11 cellular contexts compared by ENCODE assay signal in genomic region chr18:32974421-32975165, GRCh38.
DNase-seq lines count a peak whose midpoint lies in the region; ATAC-seq, FAIRE-seq and TF ChIP-seq lines count a peak whose summit lies in the region.
"Had no signal": no experiment of that assay in that cellular context is flagged by ENCODE, and none has a peak within 500 bp of the region (broad histone marks: within the 10 kb centered on the region; RNA-seq: fewer than 3 reads in every experiment).

No MANE protein-coding gene starts in this region.

- DNase-seq in GM13977 (ENCODE audit: low spot score) (peak; percentile 2), GM12878 (ENCODE audit: low read depth, low spot score) (no peak), superior temporal gyrus (ENCODE audit: extremely low spot score) (no peak), OCI-M2 (lab: John Stamatoyannopoulos, UW; ENCODE audit: unreplicated experiment) (no peak), brain microvascular endothelial cell (no peak)
- DNase-seq in stimulated activated CD4-positive, alpha-beta T cell treated with anti-CD3 and anti-CD28 coated beads, Interleukin-4, amount 100 ng/mL, for 24 hours, result no peak
- DNase-seq: CD8-positive, alpha-beta T cell; T-helper 17 cell; upper lobe of right lung had no signal

- intact Hi-C loops in GM12878 (cut with micrococcal nuclease; ENCODE audit: unreplicated experiment), result no loop called here

- H3K4me3 ChIP-seq in GM12878 (no peak overlapping the region), brain microvascular endothelial cell (ENCODE audit: low read depth, low read length) (no peak overlapping the region)
- H3K4me3 ChIP-seq: upper lobe of right lung had no signal

- TF ChIP-seq RAD21 in GM12878 (IDR thresholded peaks at IDR 0.05; ENCODE audit: insufficient read depth, low read depth, low read length), result no peak

- TF ChIP-seq CTCF in GM13977 (IDR thresholded peaks at IDR 0.05; ENCODE audit: extremely low read depth, insufficient read depth, missing control alignments) (no peak), GM12878 (IDR thresholded peaks at IDR 0.05 in 2 of 3, conservative IDR thresholded peaks at IDR 0.05 in 1 of 3; ENCODE audit: control insufficient read depth in 2 of 3, extremely low read depth in 1 of 3, insufficient read depth in 1 of 3, low read depth in 3 of 3, low read length in 3 of 3) (no peak), brain microvascular endothelial cell (IDR thresholded peaks at IDR 0.05; ENCODE audit: low read depth, low read length, missing control alignments) (no peak)

- H3K27me3 ChIP-seq in GM12878 (replicated peaks in 1 of 2; ENCODE audit: control insufficient read depth in 2 of 2, insufficient read depth in 2 of 2, low read length in 1 of 2), result no peaks in the 10 kb centered on the region
- no peaks in the 10 kb centered on the region for H3K27me3 ChIP-seq in brain microvascular endothelial cell (replicated peaks)
- H3K27me3 ChIP-seq: upper lobe of right lung had no signal

- ATAC-seq in GM21529 (IDR thresholded peaks at IDR 0.05; ENCODE audit: unreplicated experiment) (peak; percentile 86), HG03457 (IDR thresholded peaks at IDR 0.05; ENCODE audit: unreplicated experiment) (peak; percentile 74), GM12878 (no peak)
- ATAC-seq: CD8-positive, alpha-beta T cell; T-helper 17 cell; upper lobe of right lung had no signal

- SMC1A ChIA-PET in GM12878 (lab: Charles Lee; ENCODE audit: uncharacterized antibody, unreplicated experiment), result interaction anchor here (1.5 kb wide), 1 partner anchor 9 kb away, joined by 3 read pairs; no protein-coding TSS in a partner anchor

- peak; percentile 75 for FAIRE-seq in GM12878 (lab: Jason Lieb, UNC)

- TF ChIP-seq EP300 in GM12878 (IDR thresholded peaks at IDR 0.05; ENCODE audit: borderline replicate concordance in 1 of 2, control insufficient read depth in 1 of 2, low read depth in 2 of 2, low read length in 2 of 2), result no peak

- H3K9ac ChIP-seq in GM12878 (ENCODE audit: control insufficient read depth, insufficient read depth, low read length), result no peak overlapping the region

- 0% methylated on average over 4 of the region's 4 CpGs for WGBS in GM12878 (ENCODE audit: insufficient coverage, insufficient replicate concordance, low lambda C conversion rate, missing lambda C conversion rate)

- TF ChIP-seq POLR2A in GM12878 (IDR thresholded peaks at IDR 0.05; ENCODE audit: low read depth, low read length), result no peak

- no peak overlapping the region for H2AFZ ChIP-seq in GM12878 (ENCODE audit: control insufficient read depth, low read depth, low read length)

- H4K20me1 ChIP-seq in GM12878 (ENCODE audit: control insufficient read depth, insufficient read depth), result no peaks in the 10 kb centered on the region

- RAD21 ChIA-PET in GM12878 (lab: Charles Lee; ENCODE audit: unreplicated experiment), result no interaction called here

- in situ Hi-C loops in GM13977 (cut with MboI; ENCODE audit: low pct_unique_long_range_greater_than_20kb, low sequenced_read_pairs, unreplicated experiment) (no loop called here), GM12878 (cut with MboI) (no loop called here), brain microvascular endothelial cell (cut with HindIII; ENCODE audit: low pct_ligation_motif_present, low sequenced_read_pairs) (no loop called here)

- H3K27ac ChIP-seq in GM12878 (ENCODE audit: control insufficient read depth, insufficient read depth) (no peak overlapping the region), brain microvascular endothelial cell (no peak overlapping the region)
- H3K27ac ChIP-seq: upper lobe of right lung had no signal

- no peaks in the 10 kb centered on the region for H3K4me1 ChIP-seq in GM12878 (ENCODE audit: control insufficient read depth, insufficient read depth, low read length)
- H3K4me1 ChIP-seq: upper lobe of right lung had no signal

- no peaks in the 10 kb centered on the region for H3K79me2 ChIP-seq in GM12878 (ENCODE audit: control insufficient read depth, insufficient read depth, low read length)

- CTCF ChIA-PET in GM12878 (lab: Yijun Ruan, JAX), result no interaction called here

- POLR2A ChIA-PET in GM12878 (lab: Charles Lee), result no interaction called here

- no peak overlapping the region for H3K4me2 ChIP-seq in GM12878 (ENCODE audit: control insufficient read depth, insufficient read depth)

- no TSS peak for BruUV-seq in GM12878 (replicated peaks; lab: Mats Ljungman, UMichigan)

- H3K9me3 ChIP-seq in GM12878 (replicated peaks; ENCODE audit: control insufficient read depth, insufficient read depth, low read length), result no peaks in the 10 kb centered on the region
- H3K9me3 ChIP-seq: upper lobe of right lung had no signal

- H3K36me3 ChIP-seq in GM12878 (ENCODE audit: control insufficient read depth in 2 of 2, insufficient read depth in 2 of 2, low read length in 1 of 2) (no peaks in the 10 kb centered on the region), brain microvascular endothelial cell (replicated peaks) (no peaks in the 10 kb centered on the region)
- H3K36me3 ChIP-seq: upper lobe of right lung had no signal

TF ChIP-seq in GM12878, 131 proteins besides CTCF, POLR2A, EP300 and RAD21:
- TF ChIP-seq CBFB (IDR thresholded peaks at IDR 0.05; ENCODE audit: low read depth) (no peak), USF2 (IDR thresholded peaks at IDR 0.05; ENCODE audit: borderline replicate concordance, low read depth, low read length) (no peak), CREB1 (IDR thresholded peaks at IDR 0.05; ENCODE audit: low read depth) (no peak), SUZ12 (IDR thresholded peaks at IDR 0.05; ENCODE audit: unreplicated experiment) (no peak), PML (IDR thresholded peaks at IDR 0.05; ENCODE audit: low read length) (no peak), MAX (IDR thresholded peaks at IDR 0.05; ENCODE audit: low read depth, low read length) (no peak), ZNF622 (IDR thresholded peaks at IDR 0.05) (no peak), FOS (IDR thresholded peaks at IDR 0.05; ENCODE audit: borderline replicate concordance, extremely low read depth, insufficient read length) (no peak), POLR2AphosphoS5 (IDR thresholded peaks at IDR 0.05; ENCODE audit: low read length) (no peak), RCOR1 (conservative IDR thresholded peaks at IDR 0.05; ENCODE audit: low read depth, low read length) (no peak), SMAD5 (IDR thresholded peaks at IDR 0.05; ENCODE audit: low read depth) (no peak), HDAC6 (IDR thresholded peaks at IDR 0.05; ENCODE audit: unreplicated experiment) (no peak), NFXL1 (IDR thresholded peaks at IDR 0.05; ENCODE audit: borderline replicate concordance) (no peak), RAD51 (IDR thresholded peaks at IDR 0.05) (no peak), ZNF217 (IDR thresholded peaks at IDR 0.05) (no peak), NR2C2 (IDR thresholded peaks at IDR 0.05; ENCODE audit: borderline replicate concordance, control insufficient read depth, insufficient read length, low read depth) (no peak), ETV6 (conservative IDR thresholded peaks at IDR 0.05 in 1 of 2, IDR thresholded peaks at IDR 0.05 in 1 of 2; ENCODE audit: borderline replicate concordance in 1 of 2, low read depth in 1 of 2) (no peak), ZNF207 (IDR thresholded peaks at IDR 0.05; ENCODE audit: borderline replicate concordance) (no peak)
